8 cellular contexts compared by ENCODE assay signal in the genomic region with DNA sequence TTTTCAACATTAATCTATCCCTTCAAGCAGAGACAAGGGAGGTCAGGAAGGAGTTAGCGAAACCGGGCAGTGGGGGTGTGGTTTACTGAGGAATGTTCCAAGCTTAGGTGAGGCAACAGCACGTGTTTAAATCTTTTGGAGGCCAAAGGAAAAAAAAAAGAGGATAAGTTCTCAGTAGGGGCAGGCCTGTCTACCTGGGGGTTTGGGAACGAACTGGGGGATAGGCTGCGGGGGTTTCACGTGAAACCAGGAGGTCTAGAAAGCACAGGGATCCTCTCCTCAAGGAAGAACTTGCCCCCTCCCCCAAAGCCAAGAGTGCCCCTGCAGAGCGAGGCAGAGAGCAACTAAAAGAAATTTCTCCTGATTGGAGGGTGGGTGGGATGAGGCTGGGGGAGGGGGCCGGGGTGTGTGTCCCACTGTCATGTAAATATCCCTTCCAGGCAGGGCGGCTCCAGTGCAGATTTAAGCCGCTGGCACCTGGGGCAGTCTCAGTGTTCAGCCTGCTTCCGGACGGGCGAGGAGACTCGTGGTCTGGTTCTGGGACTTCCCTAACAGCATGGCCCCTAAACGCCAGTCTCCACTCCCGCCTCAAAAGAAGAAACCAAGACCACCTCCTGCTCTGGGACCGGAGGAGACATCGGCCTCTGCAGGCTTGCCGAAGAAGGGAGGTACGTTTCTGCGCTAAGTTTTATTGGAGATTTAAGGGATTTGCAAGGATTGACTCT. TPM values are rescaled to one million over a fixed set of nuclear protein-coding genes. Genes with fewer than 3 reads are reported as not detected.
DNase-seq lines count a peak whose midpoint lies in the region; ATAC-seq and TF ChIP-seq lines count a peak whose summit lies in the region.

No MANE protein-coding gene starts in this region.

- H3K27ac ChIP-seq in MM.1S (ENCODE audit: low read length) = peak overlapping the region; percentile 86
- peak overlapping the region; percentile 72 to 73 for H3K27ac ChIP-seq in right atrium auricular region
- no peak overlapping the region for H3K27ac ChIP-seq in rectal smooth muscle tissue (ENCODE audit: low read depth, low read length)

- peak overlapping the region; percentile 95 for H3K4me3 Mint-ChIP-seq in activated T-helper 2 cell treated with anti-CD3 and anti-CD28 coated beads, Interferon-gamma antibody, Interleukin-2, Interleukin-4, amounts not matched to agents 10 μg/mL and 5 μg/mL and 100 μg/mL, durations not matched to agents 14 hours and 24 hours and 36 hours (ENCODE audit: low read depth)

- no peaks in the 10 kb centered on the region for H3K27me3 Mint-ChIP-seq in activated T-helper 2 cell treated with anti-CD3 and anti-CD28 coated beads, Interferon-gamma antibody, Interleukin-2, Interleukin-4, amounts not matched to agents 10 μg/mL and 5 μg/mL and 100 μg/mL, durations not matched to agents 14 hours and 24 hours and 36 hours (ENCODE audit: low read depth)

- peak overlapping the region; percentile 93 for H3K4me2 ChIP-seq in MM.1S (ENCODE audit: low read depth, low read length)

- peaks cover 21% of the 10 kb centered on the region for H3K4me1 ChIP-seq in MM.1S (ENCODE audit: low read length)
- peaks cover 0 to 31% of the 10 kb centered on the region in 2 donors for H3K4me1 ChIP-seq in right atrium auricular region
- H3K4me1 ChIP-seq in rectal smooth muscle tissue (ENCODE audit: control insufficient read depth, insufficient read depth, low read length) = peaks cover 5% of the 10 kb centered on the region

- H2AFZ ChIP-seq in MM.1S (ENCODE audit: low read length) = no peak overlapping the region

- H3K9me3 Mint-ChIP-seq in activated T-helper 2 cell treated with anti-CD3 and anti-CD28 coated beads, Interferon-gamma antibody, Interleukin-2, Interleukin-4, amounts not matched to agents 10 μg/mL and 5 μg/mL and 100 μg/mL, durations not matched to agents 14 hours and 24 hours and 36 hours = no peaks in the 10 kb centered on the region

- H3K36me3 ChIP-seq in MM.1S (replicated peaks; ENCODE audit: insufficient read depth, low read length) (no peaks in the 10 kb centered on the region), right atrium auricular region (no peaks in the 10 kb centered on the region), rectal smooth muscle tissue (ENCODE audit: control insufficient read depth, insufficient read depth, low read length) (no peaks in the 10 kb centered on the region)

- H3K4me3 ChIP-seq in MM.1S (ENCODE audit: low read length) = peak overlapping the region; percentile 85
- peak overlapping the region; percentile 52 to 60 for H3K4me3 ChIP-seq in right atrium auricular region
- H3K4me3 ChIP-seq in rectal smooth muscle tissue (ENCODE audit: low read length) = peak overlapping the region; percentile 61

- intact Hi-C loops in activated T-helper 2 cell treated with anti-CD3 and anti-CD28 coated beads, Interferon-gamma antibody, Interleukin-2, Interleukin-4, amounts not matched to agents 10 μg/mL and 5 μg/mL and 100 μg/mL, durations not matched to agents 14 hours and 24 hours and 36 hours (cut with micrococcal nuclease) = loop anchor here (10.0 kb wide), 1 partner anchor 341 kb away; the partner anchor contains the start of gene SH3GLB2

- H3K9ac ChIP-seq in MM.1S (ENCODE audit: low read length) (peak overlapping the region; percentile 91), rectal smooth muscle tissue (ENCODE audit: low read length) (peak overlapping the region; percentile 39)

- H3F3A ChIP-seq in MM.1S (ENCODE audit: insufficient read depth, low read length) = peaks cover 32% of the 10 kb centered on the region

- DNase-seq in activated gamma-delta T cell treated with Interleukin-2 at 50 U/mL for 16 hours (peak; percentile 33), activated gamma-delta T cell (lab: John Stamatoyannopoulos, UW) (no peak), MM.1S (peak; percentile 82), right atrium auricular region (ENCODE audit: low spot score) (no peak), T1000 (lab: John Stamatoyannopoulos, UW) (no peak)
- peak; percentile 18 for DNase-seq in activated T-helper 2 cell treated with anti-CD3 and anti-CD28 coated beads, Interferon-gamma antibody, Interleukin-2, Interleukin-4, amounts not matched to agents 10 μg/mL and 5 μg/mL and 100 μg/mL, durations not matched to agents 14 hours and 24 hours and 36 hours (ENCODE audit: low spot score)

- peak overlapping the region; percentile 93 for H3K27ac Mint-ChIP-seq in activated T-helper 2 cell treated with anti-CD3 and anti-CD28 coated beads, Interferon-gamma antibody, Interleukin-2, Interleukin-4, amounts not matched to agents 10 μg/mL and 5 μg/mL and 100 μg/mL, durations not matched to agents 14 hours and 24 hours and 36 hours

- peaks cover 8% of the 10 kb centered on the region for H3K36me3 Mint-ChIP-seq in activated T-helper 2 cell treated with anti-CD3 and anti-CD28 coated beads, Interferon-gamma antibody, Interleukin-2, Interleukin-4, amounts not matched to agents 10 μg/mL and 5 μg/mL and 100 μg/mL, durations not matched to agents 14 hours and 24 hours and 36 hours (ENCODE audit: low read depth)

- TF ChIP-seq CTCF in MM.1S (IDR thresholded peaks at IDR 0.05; ENCODE audit: low read length) (no peak), right atrium auricular region (IDR thresholded peaks at IDR 0.05) (no peak)

- peaks cover 34% of the 10 kb centered on the region for H3K4me1 Mint-ChIP-seq in activated T-helper 2 cell treated with anti-CD3 and anti-CD28 coated beads, Interferon-gamma antibody, Interleukin-2, Interleukin-4, amounts not matched to agents 10 μg/mL and 5 μg/mL and 100 μg/mL, durations not matched to agents 14 hours and 24 hours and 36 hours (ENCODE audit: low read depth)

- H3K9me3 ChIP-seq in MM.1S (replicated peaks; ENCODE audit: insufficient read depth, low read length) (no peaks in the 10 kb centered on the region), right atrium auricular region (no peaks in the 10 kb centered on the region)

- no peak for ATAC-seq in GM18870 (IDR thresholded peaks at IDR 0.05; ENCODE audit: unreplicated experiment)

- peaks cover 60% of the 10 kb centered on the region for H3K79me2 ChIP-seq in MM.1S (ENCODE audit: low read length)

- no peaks in the 10 kb centered on the region for H3K9me2 ChIP-seq in MM.1S (replicated peaks; ENCODE audit: insufficient read depth, low read length)

- H3K27me3 ChIP-seq in MM.1S (replicated peaks; ENCODE audit: insufficient read depth, low read length) (no peaks in the 10 kb centered on the region), right atrium auricular region (no peaks in the 10 kb centered on the region), rectal smooth muscle tissue (ENCODE audit: control insufficient read depth, insufficient read depth, low read length) (no peaks in the 10 kb centered on the region)

- no peaks in the 10 kb centered on the region for H4K20me1 ChIP-seq in MM.1S (ENCODE audit: insufficient read depth, low read length)

RNA-seq across cellular contexts. Expression of gene SET, which starts 5.5 kb away (rescaled TPM):
- total RNA-seq in activated T-helper 2 cell treated with anti-CD3 and anti-CD28 coated beads, Interferon-gamma antibody, Interleukin-2, Interleukin-4, amounts not matched to agents 10 μg/mL and 5 μg/mL and 100 μg/mL, durations not matched to agents 14 hours and 24 hours and 36 hours = 749 and 756 TPM in 2 replicates
- total RNA-seq in right atrium auricular region = 100 to 1,000 TPM; 104 to 125 TPM

RNA-seq across cellular contexts. Expression of gene PKN3, which starts 18.8 kb away (rescaled TPM):
- total RNA-seq in activated T-helper 2 cell treated with anti-CD3 and anti-CD28 coated beads, Interferon-gamma antibody, Interleukin-2, Interleukin-4, amounts not matched to agents 10 μg/mL and 5 μg/mL and 100 μg/mL, durations not matched to agents 14 hours and 24 hours and 36 hours = 25.4 and 28.0 TPM in 2 replicates
- 1 to 10 TPM; 4.5 to 8.6 TPM for total RNA-seq in right atrium auricular region

RNA-seq across cellular contexts. Expression of gene DYNC2I2, which starts 26.9 kb away (rescaled TPM):
- total RNA-seq in activated T-helper 2 cell treated with anti-CD3 and anti-CD28 coated beads, Interferon-gamma antibody, Interleukin-2, Interleukin-4, amounts not matched to agents 10 μg/mL and 5 μg/mL and 100 μg/mL, durations not matched to agents 14 hours and 24 hours and 36 hours = 41.7 and 43.5 TPM in 2 replicates
- total RNA-seq in right atrium auricular region = 10 to 100 TPM; 23.1 to 33.1 TPM

RNA-seq across cellular contexts. Expression of gene ZDHHC12, which starts 40.4 kb away (rescaled TPM):
- 51.7 and 53.2 TPM in 2 replicates for total RNA-seq in activated T-helper 2 cell treated with anti-CD3 and anti-CD28 coated beads, Interferon-gamma antibody, Interleukin-2, Interleukin-4, amounts not matched to agents 10 μg/mL and 5 μg/mL and 100 μg/mL, durations not matched to agents 14 hours and 24 hours and 36 hours
- total RNA-seq in right atrium auricular region = 10 to 100 TPM; 22.8 to 24.4 TPM

Comparison
In these comparisons a context has a peak if more than half of its experiments do, and no peak if none do; other contexts are left out.
1. DNase-seq: peak in activated gamma-delta T cell treated with Interleukin-2 at 50 U/mL for 16 hours (single experiment), MM.1S (single experiment) and activated T-helper 2 cell treated with anti-CD3 and anti-CD28 coated beads, Interferon-gamma antibody, Interleukin-2, Interleukin-4, amounts not matched to agents 10 μg/mL and 5 μg/mL and 100 μg/mL, durations not matched to agents 14 hours and 24 hours and 36 hours (single experiment); none in activated gamma-delta T cell (single experiment), right atrium auricular region (single experiment) and T1000 (single experiment).
2. Peak in every context shown above with its lines, with median percentiles within 50 percentile points of each other: H3K4me3 ChIP-seq.